ENCODE assay signal across 10 cellular contexts in the genomic region with DNA sequence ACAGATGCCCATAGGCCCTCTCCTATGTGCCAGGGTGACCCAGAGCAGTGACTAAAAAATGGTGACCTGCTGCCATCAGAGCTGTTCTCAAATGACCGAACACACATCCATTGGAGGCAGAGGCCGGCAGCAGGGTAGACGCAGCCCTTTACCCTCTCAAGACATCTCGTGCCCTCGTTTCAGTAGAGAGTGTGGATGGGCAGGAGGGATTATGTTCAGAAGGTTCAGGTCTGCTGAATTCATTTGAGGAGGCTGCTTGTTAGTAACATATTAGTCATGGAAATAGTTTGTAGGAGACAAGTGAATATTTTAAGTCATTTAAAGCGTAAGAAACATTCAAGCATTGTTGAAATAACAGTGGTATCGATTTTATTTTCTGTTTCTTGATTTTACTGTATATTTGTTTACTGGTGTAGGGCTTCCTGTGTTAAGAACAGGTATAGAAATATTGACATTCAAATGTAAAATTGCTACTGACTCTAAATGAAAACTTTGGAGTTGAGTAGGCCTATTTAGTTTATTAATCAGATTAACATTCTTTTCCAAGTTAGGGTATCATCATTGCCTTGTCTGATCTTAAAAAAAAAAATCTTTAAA.
DNase-seq lines count a peak whose midpoint lies in the region; ATAC-seq and TF ChIP-seq lines count a peak whose summit lies in the region.
"Had no signal": no experiment of that assay in that cellular context is flagged by ENCODE, and none has a peak within 500 bp of the region (broad histone marks: within the 10 kb centered on the region; RNA-seq: fewer than 3 reads in every experiment).

No MANE protein-coding gene starts in this region.

- no peaks in the 10 kb centered on the region for H3K9me3 Mint-ChIP-seq in HFFc6

- H3K4me3 Mint-ChIP-seq in HFFc6 = no peak overlapping the region

- H3K27ac ChIP-seq in SK-N-MC = peak overlapping the region; percentile 29
- peak overlapping the region; percentile 48 to 66 for H3K27ac ChIP-seq in prostate gland
- no peak overlapping the region for H3K27ac ChIP-seq in right cardiac atrium (ENCODE audit: low read length)
- H3K27ac ChIP-seq: C4-2B, left lung had no signal

- no peak overlapping the region for H3K9ac ChIP-seq in SK-N-MC (ENCODE audit: insufficient read length)

- peak overlapping the region; percentile 64 for H3K27ac Mint-ChIP-seq in HFFc6

- peaks cover 21% of the 10 kb centered on the region; the same call in 1 of the 2 replicates for H3K36me3 Mint-ChIP-seq in HFFc6 (ENCODE audit: low read depth)

- no peak for TF ChIP-seq POLR2A in prostate gland (IDR thresholded peaks at IDR 0.05)

- TF ChIP-seq CTCF in HFFc6 (IDR thresholded peaks at IDR 0.05) (no peak), prostate gland (IDR thresholded peaks at IDR 0.05) (no peak)

- H3K27me3 ChIP-seq in prostate gland (replicated peaks; ENCODE audit: insufficient read depth) (no peaks in the 10 kb centered on the region), right cardiac atrium (ENCODE audit: control insufficient read depth, insufficient read depth) (no peaks in the 10 kb centered on the region)
- H3K27me3 ChIP-seq: left lung had no signal

- DNase-seq in HFFc6 = no peak
- no peak for DNase-seq in SK-N-MC (ENCODE audit: low read depth, low spot score)
- DNase-seq in prostate gland (ENCODE audit: low spot score) = no peak
- DNase-seq in cerebellum (ENCODE audit: low spot score) = no peak
- DNase-seq in activated CD8-positive, alpha-beta memory T cell treated with anti-CD3 and anti-CD28 coated beads for 24 hours = no peak
- no peak for DNase-seq in right cardiac atrium
- DNase-seq: left lung had no signal

- intact Hi-C loops in prostate gland (cut with DNase I) = no loop called here
- intact Hi-C loops in right cardiac atrium (cut with DNase I) = no loop called here

- H3K36me3 ChIP-seq in SK-N-MC (ENCODE audit: insufficient read depth, low read length) (peaks cover 48% of the 10 kb centered on the region), prostate gland (no peaks in the 10 kb centered on the region)

- no peaks in the 10 kb centered on the region; the same call in 1 of the 2 replicates for H3K27me3 Mint-ChIP-seq in HFFc6 (ENCODE audit: insufficient read depth)

- H3K4me1 ChIP-seq in prostate gland (replicated peaks) = peaks cover 6% of the 10 kb centered on the region
- H3K4me1 ChIP-seq in right cardiac atrium (ENCODE audit: control insufficient read depth, insufficient read depth, low read length) = peaks cover 5% of the 10 kb centered on the region
- H3K4me1 ChIP-seq: left lung had no signal

- WGBS in prostate gland = 91% methylated on average over 7 of the region's 7 CpGs
- 92% methylated on average over 7 of the region's 7 CpGs for WGBS in right cardiac atrium

- ATAC-seq in GM19035 (IDR thresholded peaks at IDR 0.05; ENCODE audit: unreplicated experiment) (peak; percentile 54), GM21737 (IDR thresholded peaks at IDR 0.05; ENCODE audit: unreplicated experiment) (no peak), right cardiac atrium (no peak)
- ATAC-seq: left lung had no signal

- peaks cover 29% of the 10 kb centered on the region for H3K4me1 Mint-ChIP-seq in HFFc6 (ENCODE audit: low read depth)

- no peak overlapping the region for H3K4me3 ChIP-seq in SK-N-MC
- H3K4me3 ChIP-seq in prostate gland = no peak overlapping the region
- H3K4me3 ChIP-seq in right cardiac atrium (ENCODE audit: low read length) = no peak overlapping the region
- H3K4me3 ChIP-seq: left lung had no signal

- H3K9me3 ChIP-seq in SK-N-MC (ENCODE audit: low read depth, low read length) (no peaks in the 10 kb centered on the region), prostate gland (no peaks in the 10 kb centered on the region), right cardiac atrium (ENCODE audit: control insufficient read depth, low read length) (no peaks in the 10 kb centered on the region)
- H3K9me3 ChIP-seq: left lung had no signal
